21 cellular contexts compared by ENCODE assay signal in genomic region chr18:21575656-21576055, GRCh38.
"Had no signal": no experiment of that assay in that cellular context is flagged by ENCODE, and none has a peak within 500 bp of the region (broad histone marks: within the 10 kb centered on the region; RNA-seq: fewer than 3 reads in every experiment).

No MANE protein-coding gene starts in this region.

- ATAC-seq: HepG2 had no signal

- H3K9me3 ChIP-seq: MG63, Peyer's patch, SJSA1 had no signal

- H3K27ac ChIP-seq: PC-9, Peyer's patch, SJSA1, SK-N-MC had no signal

- H3K27me3 ChIP-seq: MG63, Peyer's patch, SJSA1 had no signal

- FAIRE-seq: HepG2 had no signal

- H3K4me2 ChIP-seq: PC-9 had no signal

- H3K4me3 ChIP-seq: MG63, PC-9, Peyer's patch, SJSA1, SK-N-MC had no signal

- H2AFZ ChIP-seq: PC-9 had no signal

- H3K4me1 ChIP-seq: Peyer's patch, SJSA1 had no signal

- DNase-seq: IMR-90; Karpas-422; KG1; MG63; NCI-H1092; NCI-H1694; NCI-H187 treated with DMSO at 0.1 percent for 48 hours; NCI-H2029 treated with DMSO at 0.1 percent for 48 hours; NCI-H2227 treated with DMSO at 0.1 percent for 48 hours; NCI-H524 treated with DMSO at 0.1 percent for 48 hours; NCI-H69; NCI-H774; NK-92 treated with Interleukin-12 subunit alpha and Interleukin-12 subunit beta, amount 100 ng/mL, for 24 hours; PC-9; Peyer's patch; Right ventricle myocardium superior; RPMI8226; SIG-M5 had no signal
